In genomic region chr19:49038557-49039276, GRCh38 we compare ENCODE assay signal across 16 cellular contexts. TPM values are rescaled to one million over a fixed set of nuclear protein-coding genes. Genes with fewer than 3 reads are reported as not detected.
A peak's percentile ranks its signal among the peaks of the same experiment; 100 is the strongest.
DNase-seq lines count a peak whose midpoint lies in the region; ATAC-seq, FAIRE-seq and TF ChIP-seq lines count a peak whose summit lies in the region.
"Not testable (repeated sequence)": the region's sequence is repeated elsewhere in the genome, so short reads cannot be mapped to it uniquely, and the experiment has no call there.
"Had no signal": no experiment of that assay in that cellular context is flagged by ENCODE, and none has a peak within 500 bp of the region (broad histone marks: within the 10 kb centered on the region; RNA-seq: fewer than 3 reads in every experiment).

No MANE protein-coding gene starts in this region.

- not testable (repeated sequence) for H3K4me2 ChIP-seq in K562 (ENCODE audit: insufficient read depth, low read length); smooth muscle cell

- not testable (repeated sequence) for H3K27ac ChIP-seq in K562 (ENCODE audit: extremely low read depth, low read depth, low read length)
- peak overlapping the region; percentile 81 for H3K27ac ChIP-seq in smooth muscle cell (ENCODE audit: low read depth)

- TF ChIP-seq CTCF in Calu3 (IDR thresholded peaks at IDR 0.05; ENCODE audit: unreplicated experiment); K562 (IDR thresholded peaks at IDR 0.05 in 2 of 3, conservative IDR thresholded peaks at IDR 0.05 in 1 of 3; ENCODE audit: insufficient read depth in 2 of 3, low read depth in 1 of 3, low read length in 3 of 3); fibroblast of villous mesenchyme (IDR thresholded peaks at IDR 0.05; ENCODE audit: insufficient read depth, low read depth, low read length); smooth muscle cell (IDR thresholded peaks at IDR 0.05; ENCODE audit: borderline replicate concordance, insufficient read depth, poor library complexity, severe bottlenecking): not testable (repeated sequence)

- peak overlapping the region; percentile 18 for H3K4me3 Mint-ChIP-seq in Calu3 (ENCODE audit: low read depth, unreplicated experiment)

- peaks cover 27% of the 10 kb centered on the region for H3K36me3 Mint-ChIP-seq in Calu3 (ENCODE audit: insufficient read depth, unreplicated experiment)

- not testable (repeated sequence) for BruUV-seq in Calu3 (replicated peaks; lab: Mats Ljungman, UMichigan); K562 (replicated peaks; lab: Mats Ljungman, UMichigan)

- not testable (repeated sequence) for H2AFZ ChIP-seq in K562 (ENCODE audit: low read depth, low read length); smooth muscle cell (ENCODE audit: low read depth)

- 4% methylated on average over 22 of the region's 26 CpGs for WGBS in K562 (ENCODE audit: insufficient coverage, low coverage, missing lambda C conversion rate)
- 52% methylated on average over 23 of the region's 26 CpGs for WGBS in smooth muscle cell (ENCODE audit: low lambda C conversion rate)

- H3K79me2 ChIP-seq in K562 (ENCODE audit: control insufficient read depth, insufficient read depth, low read length); smooth muscle cell (ENCODE audit: low read depth): not testable (repeated sequence)

- not testable (repeated sequence) for H4K20me1 ChIP-seq in K562 (replicated peaks; ENCODE audit: control insufficient read depth, insufficient read depth, low read length); smooth muscle cell (ENCODE audit: low read depth)

- not testable (repeated sequence) for TF ChIP-seq RAD21 in K562 (CRISPR knock-in tag; conservative IDR thresholded peaks at IDR 0.05 in 1 of 2, IDR thresholded peaks at IDR 0.05 in 1 of 2)

- H3K4me1 ChIP-seq in K562 (replicated peaks in 1 of 2; ENCODE audit: control insufficient read depth in 2 of 2, insufficient read depth in 2 of 2, low read length in 2 of 2); smooth muscle cell (ENCODE audit: low read depth): not testable (repeated sequence)

- POLR2A ChIA-PET in K562 (lab: Yijun Ruan, JAX) = not testable (repeated sequence)

- H3F3A ChIP-seq in smooth muscle cell (ENCODE audit: low read depth) = not testable (repeated sequence)

- not testable (repeated sequence) for TF ChIP-seq EP300 in K562 (IDR thresholded peaks at IDR 0.05; ENCODE audit: low read length)

- in situ Hi-C loops in K562 (cut with MboI) = not testable (repeated sequence)

- H3K27ac Mint-ChIP-seq in Calu3 (ENCODE audit: unreplicated experiment) = peak overlapping the region; percentile 63

- not testable (repeated sequence) for H3K27me3 Mint-ChIP-seq in Calu3 (ENCODE audit: unreplicated experiment)

- DNase-seq in Calu3 (peak; percentile 89), HT1080 (ENCODE audit: low read depth) (peak; percentile 86), RKO (ENCODE audit: low spot score) (peak; percentile 87), K562 (ENCODE audit: extremely low read depth in 1 of 4, low spot score in 3 of 4) (peak in 1 of 4 experiments; percentile 52), fibroblast of villous mesenchyme (ENCODE audit: low read depth) (peak; percentile 67)
- not testable (repeated sequence) for DNase-seq in smooth muscle cell (lab: John Stamatoyannopoulos, UW; ENCODE audit: unreplicated experiment)

- CTCF ChIA-PET in Calu3 (lab: Charles Lee) = interaction anchor here (0.6 to 0.9 kb wide), 2 partner anchors 18 to 847 kb away, joined by 3 read pairs; no protein-coding TSS in a partner anchor
- CTCF ChIA-PET in K562 (lab: Yijun Ruan, JAX; ENCODE audit: low intra/inter-chr PET ratio) = not testable (repeated sequence)

- H3K27me3 ChIP-seq in K562 (ENCODE audit: control insufficient read depth in 2 of 2, insufficient read depth in 2 of 2, low read length in 2 of 2); smooth muscle cell (ENCODE audit: low read depth): not testable (repeated sequence)

- intact Hi-C loops in Calu3 (cut with micrococcal nuclease; ENCODE audit: unreplicated experiment); K562 (cut with micrococcal nuclease): not testable (repeated sequence)

- not testable (repeated sequence) for H3K9me3 Mint-ChIP-seq in Calu3 (ENCODE audit: low read depth, unreplicated experiment)

- H3K4me1 Mint-ChIP-seq in Calu3 (ENCODE audit: low read depth, unreplicated experiment) = peaks cover 31% of the 10 kb centered on the region

- H3K9me1 ChIP-seq in K562 (ENCODE audit: control insufficient read depth, insufficient read depth, low read length) = not testable (repeated sequence)

- FAIRE-seq in K562 (lab: Jason Lieb, UNC) = not testable (repeated sequence)

- H3K9me3 ChIP-seq in K562 (replicated peaks; ENCODE audit: control insufficient read depth, insufficient read depth, low read depth, low read length); smooth muscle cell (replicated peaks; ENCODE audit: low read depth): not testable (repeated sequence)

- ATAC-seq in K562 = peak; percentile 47; the same call in 2 of the 3 replicates

- H3K4me3 ChIP-seq in K562; fibroblast of villous mesenchyme (ENCODE audit: low read depth, low read length); smooth muscle cell: not testable (repeated sequence)

- not testable (repeated sequence) for TF ChIP-seq POLR2A in K562 (conservative IDR thresholded peaks at IDR 0.05)

- not testable (repeated sequence) for H3K36me3 ChIP-seq in K562 (ENCODE audit: control insufficient read depth, insufficient read depth, low read length); smooth muscle cell (ENCODE audit: low read depth)

- H3K9ac ChIP-seq in K562 (ENCODE audit: insufficient read depth in 1 of 2, low read depth in 2 of 2, low read length in 2 of 2) = not testable (repeated sequence)
- H3K9ac ChIP-seq in smooth muscle cell (ENCODE audit: low read depth) = peak overlapping the region; percentile 60

RNA-seq across cellular contexts. Expression of gene CGB1, which starts 2.0 kb away (rescaled TPM):
- total RNA-seq in Calu3 (2022) = not detected in 2 replicates
- total RNA-seq in HT1080 (2014; rRNA removed; shearing (Covaris generic)) = not detected in 2 replicates
- polyA plus RNA-seq in HT1080 (2015; cell fraction: cytosol; rRNA removed) = not detected in 2 replicates
- not detected in 2 replicates for polyA plus RNA-seq in HT1080 (2015; cell fraction: nucleus; rRNA removed)
- total RNA-seq in K562 (2011; cell fraction: chromatin; rRNA removed; ENCODE audit: low replicate concordance) = not detected in 2 replicates
- total RNA-seq in K562 (2011; cell fraction: nucleolus; rRNA removed) = not detected in 2 replicates
- not detected in 2 replicates for total RNA-seq in K562 (2011; cell fraction: nucleoplasm; rRNA removed)
- not detected in 2 replicates for total RNA-seq in K562 (2014; rRNA removed)
- not detected in 2 replicates for total RNA-seq in K562 (2014; rRNA removed; fragmentation: Illumina TruSeq; extraction: Trizol)
- total RNA-seq in K562 (2015; rRNA removed; fragmentation: Illumina TruSeq; extraction: Trizol) = not detected in 2 replicates
- total RNA-seq in K562 (2021) = not detected in 2 replicates
- not detected in 2 replicates for polyA plus RNA-seq in K562 (2011; rRNA removed)
- polyA plus RNA-seq in K562 (2011; cell fraction: cytosol; rRNA removed) = not detected in 2 replicates
- not detected in 2 replicates for polyA plus RNA-seq in K562 (2011; cell fraction: nucleus; rRNA removed)
- polyA plus RNA-seq in K562 (2012) = not detected in 2 replicates
- not detected in 2 replicates for polyA plus RNA-seq in K562 (2014; fragmentation: Illumina TruSeq; extraction: Trizol)
- not detected for polyA plus RNA-seq in K562 (2014; fragmentation: Nextera tagmentation; extraction: Ambion mirVana)
- not detected in 2 replicates for polyA plus RNA-seq in K562 (2014; rRNA removed)
- polyA minus RNA-seq in K562 (2011; rRNA and poly(A)+ RNA removed) = not detected in 2 replicates
- polyA minus RNA-seq in K562 (2011; cell fraction: cytosol; rRNA and poly(A)+ RNA removed) = not detected in 2 replicates
- polyA minus RNA-seq in K562 (2011; cell fraction: nucleus; rRNA and poly(A)+ RNA removed) = not detected in 2 replicates
- total RNA-seq in fibroblast of villous mesenchyme = not detected in 2 replicates
- total RNA-seq in smooth muscle cell = not detected in 2 replicates
- polyA plus RNA-seq in smooth muscle cell = not detected in 2 replicates
- total RNA-seq: activated CD8-positive, alpha-beta T cell treated with anti-CD3 and anti-CD28 coated beads for 36 hours; cardiac septum; dermis microvascular lymphatic vessel endothelial cell; endothelial cell of umbilical vein; gastrocnemius medialis; kidney; lung microvascular endothelial cell; spleen; tibial nerve had no signal
- polyA plus RNA-seq: adipose tissue, endothelial cell of umbilical vein had no signal

RNA-seq across cellular contexts. Expression of gene CGB5, which starts 4.9 kb away (rescaled TPM):
- total RNA-seq in Calu3 (2022) (2.6 and 3.3 TPM in 2 replicates), K562 (2014; rRNA removed) (not detected in 2 replicates), K562 (2014; rRNA removed; fragmentation: Illumina TruSeq; extraction: Trizol) (not detected in 2 replicates), K562 (2015; rRNA removed; fragmentation: Illumina TruSeq; extraction: Trizol) (not detected in 2 replicates), K562 (2021) (not detected in 2 replicates), fibroblast of villous mesenchyme (0.32 TPM in 1 of 2 replicates, not detected in the other), smooth muscle cell (2.5 TPM in 1 of 2 replicates, not detected in the other)
- 0.16 and 0.67 TPM in 2 replicates for total RNA-seq in HT1080 (2014; rRNA removed; shearing (Covaris generic))
- 2.3 and 2.6 TPM in 2 replicates for polyA plus RNA-seq in HT1080 (2015; cell fraction: cytosol; rRNA removed)
- polyA plus RNA-seq in HT1080 (2015; cell fraction: nucleus; rRNA removed) = 1.3 and 1.9 TPM in 2 replicates
- not detected in 2 replicates for total RNA-seq in K562 (2011; cell fraction: chromatin; rRNA removed; ENCODE audit: low replicate concordance)
- not detected in 2 replicates for total RNA-seq in K562 (2011; cell fraction: nucleolus; rRNA removed)
- total RNA-seq in K562 (2011; cell fraction: nucleoplasm; rRNA removed) = not detected in 2 replicates
- polyA plus RNA-seq in K562 (2011; rRNA removed) (not detected in 2 replicates), K562 (2014; fragmentation: Illumina TruSeq; extraction: Trizol) (not detected in 2 replicates), K562 (2014; fragmentation: Nextera tagmentation; extraction: Ambion mirVana) (not detected), K562 (2014; rRNA removed) (not detected in 2 replicates), smooth muscle cell (2.0 and 3.4 TPM in 2 replicates)
- not detected in 2 replicates for polyA plus RNA-seq in K562 (2011; cell fraction: cytosol; rRNA removed)
- not detected in 2 replicates for polyA plus RNA-seq in K562 (2011; cell fraction: nucleus; rRNA removed)
- not detected in 2 replicates for polyA plus RNA-seq in K562 (2012)
- polyA minus RNA-seq in K562 (2011; rRNA and poly(A)+ RNA removed) = not detected in 2 replicates
- not detected in 2 replicates for polyA minus RNA-seq in K562 (2011; cell fraction: cytosol; rRNA and poly(A)+ RNA removed)
- polyA minus RNA-seq in K562 (2011; cell fraction: nucleus; rRNA and poly(A)+ RNA removed) = not detected in 2 replicates
- total RNA-seq: activated CD8-positive, alpha-beta T cell treated with anti-CD3 and anti-CD28 coated beads for 36 hours; cardiac septum; dermis microvascular lymphatic vessel endothelial cell; endothelial cell of umbilical vein; gastrocnemius medialis; kidney; lung microvascular endothelial cell; spleen; tibial nerve had no signal
- polyA plus RNA-seq: endothelial cell of umbilical vein, spleen had no signal

RNA-seq across cellular contexts. Expression of gene CGB2, which starts 7.0 kb away (rescaled TPM):
- total RNA-seq in Calu3 (2022) = 0.52 TPM in 1 of 2 replicates, not detected in the other
- 0.71 TPM in 1 of 2 replicates, not detected in the other for total RNA-seq in HT1080 (2014; rRNA removed; shearing (Covaris generic))
- 0.28 TPM in 1 of 2 replicates, not detected in the other for polyA plus RNA-seq in HT1080 (2015; cell fraction: cytosol; rRNA removed)
- 0.35 TPM in 1 of 2 replicates, not detected in the other for polyA plus RNA-seq in HT1080 (2015; cell fraction: nucleus; rRNA removed)
- total RNA-seq in K562 (2011; cell fraction: chromatin; rRNA removed; ENCODE audit: low replicate concordance) = not detected in 2 replicates
- not detected in 2 replicates for total RNA-seq in K562 (2011; cell fraction: nucleolus; rRNA removed)
- 0.88 TPM in 1 of 2 replicates, not detected in the other for total RNA-seq in K562 (2011; cell fraction: nucleoplasm; rRNA removed)
- total RNA-seq in K562 (2014; rRNA removed) = 0.65 TPM in 1 of 2 replicates, not detected in the other
- total RNA-seq in K562 (2014; rRNA removed; fragmentation: Illumina TruSeq; extraction: Trizol) = not detected in 2 replicates
- total RNA-seq in K562 (2015; rRNA removed; fragmentation: Illumina TruSeq; extraction: Trizol) = not detected in 2 replicates
- not detected in 2 replicates for total RNA-seq in K562 (2021)
- polyA plus RNA-seq in K562 (2011; rRNA removed) = 0.20 TPM in 1 of 2 replicates, not detected in the other
- 0.51 and 0.66 TPM in 2 replicates for polyA plus RNA-seq in K562 (2011; cell fraction: cytosol; rRNA removed)
- polyA plus RNA-seq in K562 (2011; cell fraction: nucleus; rRNA removed) = 0.22 TPM in 1 of 2 replicates, not detected in the other
- 0.21 and 0.75 TPM in 2 replicates for polyA plus RNA-seq in K562 (2012)
- 0.22 and 0.33 TPM in 2 replicates for polyA plus RNA-seq in K562 (2014; fragmentation: Illumina TruSeq; extraction: Trizol)
- not detected for polyA plus RNA-seq in K562 (2014; fragmentation: Nextera tagmentation; extraction: Ambion mirVana)
- not detected in 2 replicates for polyA plus RNA-seq in K562 (2014; rRNA removed)
- polyA minus RNA-seq in K562 (2011; rRNA and poly(A)+ RNA removed) = 0.30 TPM in 1 of 2 replicates, not detected in the other
- polyA minus RNA-seq in K562 (2011; cell fraction: cytosol; rRNA and poly(A)+ RNA removed) = not detected in 2 replicates
- polyA minus RNA-seq in K562 (2011; cell fraction: nucleus; rRNA and poly(A)+ RNA removed) = not detected in 2 replicates
- not detected in 2 replicates for total RNA-seq in fibroblast of villous mesenchyme
- 2.3 TPM in 1 of 2 replicates, not detected in the other for total RNA-seq in smooth muscle cell
- 1.3 TPM in 1 of 2 replicates, not detected in the other for polyA plus RNA-seq in smooth muscle cell
- total RNA-seq: activated CD8-positive, alpha-beta T cell treated with anti-CD3 and anti-CD28 coated beads for 36 hours; cardiac septum; dermis microvascular lymphatic vessel endothelial cell; endothelial cell of umbilical vein; gastrocnemius medialis; kidney; lung microvascular endothelial cell; spleen; tibial nerve had no signal
- polyA plus RNA-seq: adipose tissue, endothelial cell of umbilical vein, spleen had no signal

RNA-seq across cellular contexts. Expression of gene CGB8, which starts 10.2 kb away (rescaled TPM):
- total RNA-seq in Calu3 (2022) = 0.54 and 0.56 TPM in 2 replicates
- 5.8 and 11.3 TPM in 2 replicates for total RNA-seq in HT1080 (2014; rRNA removed; shearing (Covaris generic))
- polyA plus RNA-seq in HT1080 (2015; cell fraction: cytosol; rRNA removed) = 13.3 and 21.8 TPM in 2 replicates
- 23.6 and 31.8 TPM in 2 replicates for polyA plus RNA-seq in HT1080 (2015; cell fraction: nucleus; rRNA removed)
- not detected in 2 replicates for total RNA-seq in K562 (2011; cell fraction: chromatin; rRNA removed; ENCODE audit: low replicate concordance)
- total RNA-seq in K562 (2011; cell fraction: nucleolus; rRNA removed) = not detected in 2 replicates
- total RNA-seq in K562 (2011; cell fraction: nucleoplasm; rRNA removed) = not detected in 2 replicates
- not detected in 2 replicates for total RNA-seq in K562 (2014; rRNA removed)
- total RNA-seq in K562 (2014; rRNA removed; fragmentation: Illumina TruSeq; extraction: Trizol) = not detected in 2 replicates
- total RNA-seq in K562 (2015; rRNA removed; fragmentation: Illumina TruSeq; extraction: Trizol) = not detected in 2 replicates
- total RNA-seq in K562 (2021) = not detected in 2 replicates
- not detected in 2 replicates for polyA plus RNA-seq in K562 (2011; rRNA removed)
- polyA plus RNA-seq in K562 (2011; cell fraction: cytosol; rRNA removed) = not detected in 2 replicates
- not detected in 2 replicates for polyA plus RNA-seq in K562 (2011; cell fraction: nucleus; rRNA removed)
- not detected in 2 replicates for polyA plus RNA-seq in K562 (2012)
- not detected in 2 replicates for polyA plus RNA-seq in K562 (2014; fragmentation: Illumina TruSeq; extraction: Trizol)
- not detected for polyA plus RNA-seq in K562 (2014; fragmentation: Nextera tagmentation; extraction: Ambion mirVana)
- polyA plus RNA-seq in K562 (2014; rRNA removed) = not detected in 2 replicates
- not detected in 2 replicates for polyA minus RNA-seq in K562 (2011; rRNA and poly(A)+ RNA removed)
- polyA minus RNA-seq in K562 (2011; cell fraction: cytosol; rRNA and poly(A)+ RNA removed) = not detected in 2 replicates
- not detected in 2 replicates for polyA minus RNA-seq in K562 (2011; cell fraction: nucleus; rRNA and poly(A)+ RNA removed)
- not detected in 2 replicates for total RNA-seq in fibroblast of villous mesenchyme
- total RNA-seq in smooth muscle cell = not detected in 2 replicates
- 1.0 and 7.4 TPM in 2 replicates for polyA plus RNA-seq in smooth muscle cell
- total RNA-seq: activated CD8-positive, alpha-beta T cell treated with anti-CD3 and anti-CD28 coated beads for 36 hours; cardiac septum; dermis microvascular lymphatic vessel endothelial cell; endothelial cell of umbilical vein; gastrocnemius medialis; kidney; lung microvascular endothelial cell; spleen; tibial nerve had no signal
- polyA plus RNA-seq: adipose tissue, endothelial cell of umbilical vein, spleen had no signal

RNA-seq across cellular contexts. Expression of gene CGB3, which starts 14.6 kb away (rescaled TPM):
- total RNA-seq in Calu3 (2022) (1.1 TPM in 1 of 2 replicates, not detected in the other), K562 (2014; rRNA removed) (not detected in 2 replicates), K562 (2014; rRNA removed; fragmentation: Illumina TruSeq; extraction: Trizol) (not detected in 2 replicates), K562 (2015; rRNA removed; fragmentation: Illumina TruSeq; extraction: Trizol) (not detected in 2 replicates), K562 (2021) (not detected in 2 replicates), fibroblast of villous mesenchyme (not detected in 2 replicates), smooth muscle cell (not detected in 2 replicates)
- total RNA-seq in HT1080 (2014; rRNA removed; shearing (Covaris generic)) = not detected in 2 replicates
- polyA plus RNA-seq in HT1080 (2015; cell fraction: cytosol; rRNA removed) = 0.40 TPM in 1 of 2 replicates, not detected in the other
- polyA plus RNA-seq in HT1080 (2015; cell fraction: nucleus; rRNA removed) = not detected in 2 replicates
- total RNA-seq in K562 (2011; cell fraction: chromatin; rRNA removed; ENCODE audit: low replicate concordance) = not detected in 2 replicates
- total RNA-seq in K562 (2011; cell fraction: nucleolus; rRNA removed) = not detected in 2 replicates
- not detected in 2 replicates for total RNA-seq in K562 (2011; cell fraction: nucleoplasm; rRNA removed)
- polyA plus RNA-seq in K562 (2011; rRNA removed) (not detected in 2 replicates), K562 (2014; fragmentation: Illumina TruSeq; extraction: Trizol) (not detected in 2 replicates), K562 (2014; fragmentation: Nextera tagmentation; extraction: Ambion mirVana) (not detected), K562 (2014; rRNA removed) (not detected in 2 replicates), smooth muscle cell (0.45 and 1.8 TPM in 2 replicates)
- not detected in 2 replicates for polyA plus RNA-seq in K562 (2011; cell fraction: cytosol; rRNA removed)
- polyA plus RNA-seq in K562 (2011; cell fraction: nucleus; rRNA removed) = not detected in 2 replicates
- not detected in 2 replicates for polyA plus RNA-seq in K562 (2012)
- polyA minus RNA-seq in K562 (2011; rRNA and poly(A)+ RNA removed) = not detected in 2 replicates
- polyA minus RNA-seq in K562 (2011; cell fraction: cytosol; rRNA and poly(A)+ RNA removed) = not detected in 2 replicates
- polyA minus RNA-seq in K562 (2011; cell fraction: nucleus; rRNA and poly(A)+ RNA removed) = not detected in 2 replicates
- total RNA-seq: activated CD8-positive, alpha-beta T cell treated with anti-CD3 and anti-CD28 coated beads for 36 hours; cardiac septum; dermis microvascular lymphatic vessel endothelial cell; endothelial cell of umbilical vein; gastrocnemius medialis; kidney; lung microvascular endothelial cell; spleen; tibial nerve had no signal
- polyA plus RNA-seq: adipose tissue, endothelial cell of umbilical vein, spleen had no signal
